Comparison of ENCODE assay signal across 15 cellular contexts in the genomic region with DNA sequence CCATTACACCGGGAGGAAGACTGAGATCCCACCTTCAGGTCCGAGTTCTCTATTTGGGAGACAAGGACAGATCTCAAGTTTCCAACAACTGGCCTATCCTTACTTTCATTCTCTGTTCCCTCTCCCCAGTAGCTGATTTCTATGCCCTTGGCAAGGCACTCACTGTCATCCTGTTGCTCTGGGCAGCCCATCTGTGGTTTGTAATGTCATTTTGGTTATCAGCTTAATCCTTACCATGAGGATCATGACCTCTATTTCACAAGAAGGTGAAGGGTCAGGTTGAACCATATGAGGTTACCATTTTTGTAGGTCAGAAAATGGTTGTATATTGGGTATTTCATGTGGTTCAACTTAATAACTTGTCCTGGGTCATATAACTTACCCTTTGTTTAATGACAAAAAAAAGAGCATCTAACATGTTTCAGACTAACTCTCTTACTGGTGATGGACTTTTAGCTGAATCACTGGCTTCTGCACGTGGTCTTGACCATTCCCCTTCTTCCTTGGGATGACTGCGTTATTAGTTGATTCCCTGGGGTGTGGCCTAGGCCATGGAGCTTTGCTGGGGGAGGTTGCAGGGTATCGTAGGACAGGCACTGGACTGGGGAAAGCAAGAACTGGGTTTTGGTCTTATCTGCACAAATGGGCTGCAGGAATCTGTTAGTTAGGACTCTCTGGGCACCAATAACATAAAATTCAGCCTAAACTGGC.
DNase-seq lines count a peak whose midpoint lies in the region; ATAC-seq, FAIRE-seq and TF ChIP-seq lines count a peak whose summit lies in the region.
"Had no signal": no experiment of that assay in that cellular context is flagged by ENCODE, and none has a peak within 500 bp of the region (broad histone marks: within the 10 kb centered on the region; RNA-seq: fewer than 3 reads in every experiment).

No MANE protein-coding gene starts in this region.

- CTCF ChIA-PET in A549 (lab: Yijun Ruan, JAX), result interaction anchor here (0.6 to 1.2 kb wide), 3 partner anchors 21 to 706 kb away, joined by 3 to 4 read pairs (median 3); no protein-coding TSS in a partner anchor

- POLR2A ChIA-PET in A549 (lab: Yijun Ruan, JAX), result interaction anchor here (0.6 kb wide), 1 partner anchor 19 kb away, joined by 4 read pairs; no protein-coding TSS in a partner anchor

- no peak for TF ChIP-seq CTCF in A549 (IDR thresholded peaks at IDR 0.05)
- no peak for TF ChIP-seq CTCF in astrocyte of the spinal cord (IDR thresholded peaks at IDR 0.05; ENCODE audit: low read depth, low read length)
- no peak for TF ChIP-seq CTCF in keratinocyte (optimal IDR thresholded peaks at IDR 0.05 in 1 of 3, IDR thresholded peaks at IDR 0.05 in 1 of 3, conservative IDR thresholded peaks at IDR 0.05 in 1 of 3; ENCODE audit: extremely low read depth in 1 of 3, insufficient read depth in 2 of 3, low read length in 3 of 3)
- no peak for TF ChIP-seq CTCF in upper lobe of right lung (IDR thresholded peaks at IDR 0.05)
- no peak for TF ChIP-seq CTCF in GM13976 (IDR thresholded peaks at IDR 0.05; ENCODE audit: borderline replicate concordance, control extremely low read depth, extremely low read depth, insufficient read depth, missing control alignments)

- no peaks in the 10 kb centered on the region for H3K79me2 ChIP-seq in keratinocyte (ENCODE audit: control insufficient read depth, insufficient read depth, low read length)

- peaks cover 24% of the 10 kb centered on the region for H3K4me1 ChIP-seq in A549
- H3K4me1 ChIP-seq in keratinocyte (ENCODE audit: control insufficient read depth, extremely low read depth, insufficient read depth, low read length), result peaks cover 33% of the 10 kb centered on the region
- no peaks in the 10 kb centered on the region for H3K4me1 ChIP-seq in upper lobe of right lung

- H3K9ac ChIP-seq in keratinocyte (ENCODE audit: control insufficient read depth, extremely low read depth, insufficient read depth, low read length), result peak overlapping the region; percentile 26

- dilution Hi-C loops in keratinocyte (cut with MboI; ENCODE audit: extremely low pct_ligation_motif_present, low sequenced_read_pairs), result no loop called here

- H3K36me3 ChIP-seq in keratinocyte (ENCODE audit: control insufficient read depth in 2 of 2, extremely low read depth in 1 of 2, insufficient read depth in 2 of 2, low read length in 2 of 2) (no peaks in the 10 kb centered on the region), upper lobe of right lung (no peaks in the 10 kb centered on the region)
- H3K36me3 ChIP-seq: heart right ventricle, neutrophil had no signal

- H4K20me1 ChIP-seq in keratinocyte (ENCODE audit: control insufficient read depth, extremely low read depth, insufficient read depth, low read length), result no peaks in the 10 kb centered on the region

- TF ChIP-seq RAD21 in A549 (conservative IDR thresholded peaks at IDR 0.05 in 1 of 2, IDR thresholded peaks at IDR 0.05 in 1 of 2), result no peak

- intact Hi-C loops in upper lobe of right lung (cut with DNase I), result no loop called here

- ATAC-seq in A549 (peak in 1 of 2 experiments; percentile 58; a peak in 3 of 6 replicates), upper lobe of right lung (no peak)
- ATAC-seq: activated T-helper 17 cell treated with anti-CD3 and anti-CD28 coated beads, Interleukin-2, amount 50 U/mL, for 72 hours; effector memory CD8-positive, alpha-beta T cell had no signal

- H2AFZ ChIP-seq in keratinocyte (ENCODE audit: control insufficient read depth, low read length), result no peak overlapping the region

- no peaks in the 10 kb centered on the region for H3K27me3 ChIP-seq in keratinocyte (ENCODE audit: control insufficient read depth, extremely low read depth, insufficient read depth, low read length)
- no peaks in the 10 kb centered on the region for H3K27me3 ChIP-seq in upper lobe of right lung
- H3K27me3 ChIP-seq: heart right ventricle had no signal

- no peak for DNase-seq in A549 (ENCODE audit: low read depth in 1 of 2, low spot score in 1 of 2)
- peak; percentile 54 for DNase-seq in HT1080 (ENCODE audit: low read depth)
- peak; percentile 18 for DNase-seq in astrocyte of the spinal cord (ENCODE audit: low read depth, low spot score)
- no peak for DNase-seq in keratinocyte (ENCODE audit: low read depth, low spot score)
- DNase-seq in upper lobe of right lung, result no peak
- DNase-seq in GM13976 (ENCODE audit: low spot score), result no peak
- DNase-seq in Kasumi-1 (lab: John Stamatoyannopoulos, UW), result no peak
- DNase-seq in NK-92 (lab: John Stamatoyannopoulos, UW; ENCODE audit: unreplicated experiment), result no peak
- DNase-seq: activated CD4-positive, alpha-beta T cell treated with anti-CD3 and anti-CD28 coated beads, Interleukin-2, amount 50 U/mL, for 1 hour; DMS153; effector memory CD8-positive, alpha-beta T cell; NCI-H2171 had no signal

- peak overlapping the region; percentile 66 to 86 for H3K27ac ChIP-seq in A549
- H3K27ac ChIP-seq in keratinocyte (ENCODE audit: control insufficient read depth, insufficient read depth, low read length), result peak overlapping the region; percentile 55
- H3K27ac ChIP-seq in upper lobe of right lung, result no peak overlapping the region
- H3K27ac ChIP-seq: neutrophil had no signal

- H3K4me3 ChIP-seq in A549, result no peak overlapping the region
- H3K4me3 ChIP-seq in astrocyte of the spinal cord (ENCODE audit: low read depth, low read length), result no peak overlapping the region
- no peak overlapping the region for H3K4me3 ChIP-seq in keratinocyte (ENCODE audit: control insufficient read depth in 2 of 3, extremely low read depth in 1 of 3, insufficient read depth in 2 of 3, low read depth in 1 of 3, low read length in 3 of 3)
- no peak overlapping the region for H3K4me3 ChIP-seq in upper lobe of right lung
- H3K4me3 ChIP-seq: heart right ventricle had no signal

- in situ Hi-C loops in astrocyte of the spinal cord (cut with HindIII; ENCODE audit: low sequenced_read_pairs) (no loop called here), GM13976 (cut with MboI; ENCODE audit: low sequenced_read_pairs, unreplicated experiment) (no loop called here)

- no peak for TF ChIP-seq EP300 in A549 (IDR thresholded peaks at IDR 0.05)

- H3K9me3 ChIP-seq in A549 (no peaks in the 10 kb centered on the region), keratinocyte (ENCODE audit: control insufficient read depth, low read depth, low read length) (no peaks in the 10 kb centered on the region), upper lobe of right lung (no peaks in the 10 kb centered on the region)
- H3K9me3 ChIP-seq: heart right ventricle, neutrophil had no signal

- no peaks in the 10 kb centered on the region for H3K9me1 ChIP-seq in keratinocyte (ENCODE audit: control insufficient read depth, extremely low read depth, insufficient read depth, low read length)

- H3K4me2 ChIP-seq in A549 (peak overlapping the region; percentile 63), keratinocyte (ENCODE audit: control insufficient read depth, extremely low read depth, insufficient read depth, low read depth, low read length) (peak overlapping the region; percentile 55)

- FAIRE-seq in A549 (lab: Jason Lieb, UNC) (no peak), keratinocyte (lab: Jason Lieb, UNC) (peak; percentile 13)

- no peak for TF ChIP-seq POLR2A in A549 (IDR thresholded peaks at IDR 0.05; ENCODE audit: low read length)

- 23% methylated on average over 4 of the region's 5 CpGs for WGBS in A549 (ENCODE audit: missing lambda C conversion rate)

TF ChIP-seq in A549, 52 proteins besides CTCF, POLR2A, EP300 and RAD21:
- TF ChIP-seq TFCP2L1 (CRISPR knock-in tag; IDR thresholded peaks at IDR 0.05) (no peak), CHD4 (IDR thresholded peaks at IDR 0.05; ENCODE audit: borderline replicate concordance) (no peak), ZSCAN20 (CRISPR knock-in tag; IDR thresholded peaks at IDR 0.05) (no peak), ZC3H11A (IDR thresholded peaks at IDR 0.05) (no peak)
- TF ChIP-seq, protein P1, sequence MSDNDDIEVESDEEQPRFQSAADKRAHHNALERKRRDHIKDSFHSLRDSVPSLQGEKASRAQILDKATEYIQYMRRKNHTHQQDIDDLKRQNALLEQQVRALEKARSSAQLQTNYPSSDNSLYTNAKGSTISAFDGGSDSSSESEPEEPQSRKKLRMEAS (IDR thresholded peaks at IDR 0.05), result 0 out of 2 replicates have a peak, but pooled peaks have one; percentile 20
- TF ChIP-seq, protein P2, sequence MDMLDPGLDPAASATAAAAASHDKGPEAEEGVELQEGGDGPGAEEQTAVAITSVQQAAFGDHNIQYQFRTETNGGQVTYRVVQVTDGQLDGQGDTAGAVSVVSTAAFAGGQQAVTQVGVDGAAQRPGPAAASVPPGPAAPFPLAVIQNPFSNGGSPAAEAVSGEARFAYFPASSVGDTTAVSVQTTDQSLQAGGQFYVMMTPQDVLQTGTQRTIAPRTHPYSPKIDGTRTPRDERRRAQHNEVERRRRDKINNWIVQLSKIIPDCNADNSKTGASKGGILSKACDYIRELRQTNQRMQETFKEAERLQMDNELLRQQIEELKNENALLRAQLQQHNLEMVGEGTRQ (IDR thresholded peaks at IDR 0.05), result 0 out of 2 replicates have a peak, but pooled peaks have one; percentile 16

Comparison
In these comparisons a context has a peak if more than half of its experiments do, and no peak if none do; other contexts are left out.
1. DNase-seq: peak in HT1080 (single experiment) and astrocyte of the spinal cord (single experiment); none in A549 (0 of 2), keratinocyte (single experiment), upper lobe of right lung (single experiment), GM13976 (single experiment), Kasumi-1 (0 of 2) and NK-92 (single experiment).